Comparison of ENCODE assay signal across 9 cellular contexts in the genomic region with DNA sequence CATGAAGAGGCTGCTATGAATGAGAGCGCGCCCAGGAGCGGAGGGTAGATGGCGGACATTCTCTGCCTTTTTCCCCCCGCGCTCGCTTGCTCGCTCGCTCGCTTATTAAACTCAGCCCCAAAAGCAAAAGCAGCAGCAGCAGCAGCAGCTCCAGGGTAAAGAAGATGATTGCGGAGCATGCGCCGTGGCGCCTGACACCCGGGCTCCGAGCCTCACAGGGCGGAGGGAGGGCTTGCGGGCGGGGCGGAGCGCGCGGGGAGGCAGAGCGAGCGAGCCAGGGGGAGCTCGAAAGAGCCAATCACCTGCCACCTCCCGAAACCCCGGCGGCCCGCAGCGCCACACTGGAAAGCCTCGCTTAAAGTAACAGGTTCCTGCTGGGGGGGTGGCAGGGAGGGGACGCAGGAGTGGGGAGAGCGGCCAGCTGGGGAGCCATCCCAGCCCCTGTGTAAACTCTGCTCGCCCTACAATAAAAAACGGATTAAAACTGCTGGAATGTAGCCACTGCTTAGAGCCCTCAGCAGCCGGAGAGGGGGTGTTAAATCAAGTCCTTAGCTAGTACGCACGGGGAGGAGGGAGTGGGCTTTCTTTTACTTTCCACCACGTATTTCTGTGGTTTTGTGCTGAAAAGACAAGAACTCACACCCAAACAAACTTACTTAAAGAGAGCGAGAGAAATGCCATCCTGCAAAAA. TPM values are rescaled to one million over a fixed set of nuclear protein-coding genes. Genes with fewer than 3 reads are reported as not detected.
DNase-seq lines count a peak whose midpoint lies in the region; ATAC-seq, FAIRE-seq and TF ChIP-seq lines count a peak whose summit lies in the region.
"Had no signal": no experiment of that assay in that cellular context is flagged by ENCODE, and none has a peak within 500 bp of the region (broad histone marks: within the 10 kb centered on the region; RNA-seq: fewer than 3 reads in every experiment).

Gene MLLT3 (minus strand): TSS at position 170 of the 691 bp plus-strand sequence.

- H3K27me3 ChIP-seq in WERI-Rb-1 (ENCODE audit: insufficient read depth, low read depth, severe bottlenecking), result peaks cover 75% of the 10 kb centered on the region
- no peaks in the 10 kb centered on the region for H3K27me3 ChIP-seq in bronchial epithelial cell (ENCODE audit: control insufficient read depth, insufficient read depth, low read length)
- H3K27me3 ChIP-seq in smooth muscle cell (ENCODE audit: low read depth), result no peaks in the 10 kb centered on the region

- H3K79me2 ChIP-seq in smooth muscle cell (ENCODE audit: low read depth), result peaks cover 42% of the 10 kb centered on the region

- H3K9ac ChIP-seq in smooth muscle cell (ENCODE audit: low read depth), result peak within 1 kb of the TSS; percentile 80

- H3K27ac ChIP-seq in 22Rv1 (peak within 1 kb of the TSS; percentile 83), WERI-Rb-1 (no peak within 1 kb of the TSS), smooth muscle cell (ENCODE audit: low read depth) (peak within 1 kb of the TSS; percentile 69)

- H3K9me3 ChIP-seq in WERI-Rb-1 (ENCODE audit: severe bottlenecking) (no peaks in the 10 kb centered on the region), smooth muscle cell (replicated peaks; ENCODE audit: low read depth) (no peaks in the 10 kb centered on the region)

- peak within 1 kb of the TSS; percentile 97 for H3K4me2 ChIP-seq in smooth muscle cell

- H3K4me3 ChIP-seq in WERI-Rb-1 (ENCODE audit: low read depth, low read length), result peak within 1 kb of the TSS; percentile 59
- H3K4me3 ChIP-seq in bronchial epithelial cell (ENCODE audit: low read depth, low read length), result peak within 1 kb of the TSS; percentile 86
- H3K4me3 ChIP-seq in smooth muscle cell, result peak within 1 kb of the TSS; percentile 87

- under 1% methylated on average over 36 of the region's 41 CpGs for WGBS in smooth muscle cell (ENCODE audit: low lambda C conversion rate)

- H4K20me1 ChIP-seq in smooth muscle cell (ENCODE audit: low read depth), result peaks cover 23% of the 10 kb centered on the region

- no peak for FAIRE-seq in bronchial epithelial cell (lab: Jason Lieb, UNC)
- FAIRE-seq: A204.1 had no signal

- peaks cover 14% of the 10 kb centered on the region for H3F3A ChIP-seq in smooth muscle cell (ENCODE audit: low read depth)

- DNase-seq in NCI-H2107 treated with DMSO at 0.1 percent for 48 hours (lab: John Stamatoyannopoulos, UW; ENCODE audit: unreplicated experiment) (peak; percentile 82), WERI-Rb-1 (peak; percentile 83), bronchial epithelial cell (ENCODE audit: low read depth) (peak; percentile 85), iPS-NIHi7 (ENCODE audit: extremely low spot score) (peak; percentile 98), smooth muscle cell (lab: John Stamatoyannopoulos, UW; ENCODE audit: unreplicated experiment) (peak; percentile 88)

- H3K36me3 ChIP-seq in WERI-Rb-1 (no peaks in the 10 kb centered on the region), bronchial epithelial cell (ENCODE audit: control insufficient read depth, insufficient read depth, low read length) (no peaks in the 10 kb centered on the region), smooth muscle cell (ENCODE audit: low read depth) (no peaks in the 10 kb centered on the region)

- TF ChIP-seq CTCF in 22Rv1 (IDR thresholded peaks at IDR 0.05), result no peak
- no peak for TF ChIP-seq CTCF in WERI-Rb-1 (IDR thresholded peaks at IDR 0.05; ENCODE audit: low read depth, low read length)
- TF ChIP-seq CTCF in bronchial epithelial cell (IDR thresholded peaks at IDR 0.05; ENCODE audit: insufficient read depth, low read length, severe bottlenecking), result no peak
- TF ChIP-seq CTCF in smooth muscle cell (IDR thresholded peaks at IDR 0.05; ENCODE audit: borderline replicate concordance, insufficient read depth, poor library complexity, severe bottlenecking), result no peak

- peak within 1 kb of the TSS; percentile 94 for H2AFZ ChIP-seq in smooth muscle cell (ENCODE audit: low read depth)

- ATAC-seq in HG03064 (IDR thresholded peaks at IDR 0.05; ENCODE audit: low read depth, unreplicated experiment), result peak; percentile 62

- peaks cover 16% of the 10 kb centered on the region for H3K4me1 ChIP-seq in smooth muscle cell (ENCODE audit: low read depth)

- peak; percentile 73 for TF ChIP-seq POLR2A in GM18526 (IDR thresholded peaks at IDR 0.05; ENCODE audit: extremely low read depth, insufficient read length)

RNA-seq across cellular contexts. Expression of gene MLLT3, which starts in this region (rescaled TPM):
- total RNA-seq in bronchial epithelial cell (15.8 and 30.1 TPM in 2 replicates), smooth muscle cell (29.9 and 32.8 TPM in 2 replicates)
- 16.3 and 21.9 TPM in 2 replicates for polyA plus RNA-seq in smooth muscle cell
